Comparison of ENCODE assay signal across 8 cellular contexts in genomic region chr1:153945795-153946621, GRCh38. TPM values are rescaled to one million over a fixed set of nuclear protein-coding genes. Genes with fewer than 3 reads are reported as not detected.
DNase-seq lines count a peak whose midpoint lies in the region; ATAC-seq and TF ChIP-seq lines count a peak whose summit lies in the region.

No MANE protein-coding gene starts in this region.

- DNase-seq in DMS79 treated with DMSO at 0.1 percent for 48 hours (lab: John Stamatoyannopoulos, UW) = peak; percentile 31
- DNase-seq in DMS79 (lab: John Stamatoyannopoulos, UW) = no peak
- peak; percentile 47 for DNase-seq in NCI-H146 (lab: John Stamatoyannopoulos, UW)
- peak; percentile 56 for DNase-seq in activated CD4-positive, alpha-beta T cell treated with anti-CD3 and anti-CD28 coated beads for 1 hour
- DNase-seq in colonic mucosa = peak; percentile 85
- DNase-seq in stimulated activated CD4-positive, alpha-beta T cell treated with anti-CD3 and anti-CD28 coated beads, Interleukin-4, amount 100 ng/mL, for 48 hours (ENCODE audit: low read depth in 2 of 2) = peak; percentile 63 to 67

- H3K9ac ChIP-seq in colonic mucosa (ENCODE audit: low read depth in 2 of 2, low read length in 2 of 2) (peak overlapping the region; percentile 90 to 98), liver (ENCODE audit: low read depth in 1 of 2, low read length in 2 of 2) (peak overlapping the region; percentile 24 to 85)

- WGBS in liver = under 1% methylated on average over 95 of the region's 95 CpGs

- H3K4me1 ChIP-seq in colonic mucosa (peaks cover 9% of the 10 kb centered on the region), liver (ENCODE audit: control insufficient read depth in 4 of 4, insufficient read depth in 4 of 4, low read length in 3 of 4) (peaks cover 14 to 38% (median 24%) of the 10 kb centered on the region in 4 donors)

- peak overlapping the region; percentile 96 for H3K27ac ChIP-seq in colonic mucosa
- H3K27ac ChIP-seq in liver (ENCODE audit: low read depth in 1 of 2, low read length in 2 of 2) = peak overlapping the region; percentile 94 to 95

- peak overlapping the region; percentile 93 for H3K4me3 ChIP-seq in colonic mucosa
- peak overlapping the region; percentile 80 to 97 (median 87) for H3K4me3 ChIP-seq in liver (ENCODE audit: low read depth in 1 of 3, low read length in 3 of 3)

- peak; percentile 74 for ATAC-seq in HG02642 (IDR thresholded peaks at IDR 0.05; ENCODE audit: poor library complexity, unreplicated experiment)

- no peaks in the 10 kb centered on the region for H3K9me3 ChIP-seq in colonic mucosa
- H3K9me3 ChIP-seq in liver (ENCODE audit: control insufficient read depth in 4 of 4, low read length in 3 of 4) = no peaks in the 10 kb centered on the region

- TF ChIP-seq RAD21 in liver (IDR thresholded peaks at IDR 0.05) = peak in 1 of 2 donors; percentile 49

- H3K27me3 ChIP-seq in colonic mucosa = no peaks in the 10 kb centered on the region
- no peaks in the 10 kb centered on the region for H3K27me3 ChIP-seq in liver (ENCODE audit: control insufficient read depth in 4 of 4, insufficient read depth in 4 of 4, low read length in 3 of 4)

- intact Hi-C loops in colonic mucosa (cut with DNase I) = loop anchor here (2.0 kb wide), 1 partner anchor 125 kb away; no protein-coding TSS in a partner anchor

- TF ChIP-seq CTCF in colonic mucosa (IDR thresholded peaks at IDR 0.05) (no peak), liver (IDR thresholded peaks at IDR 0.05; ENCODE audit: low read depth, low read length, missing input control) (no peak)

- H3K36me3 ChIP-seq in colonic mucosa (no peaks in the 10 kb centered on the region), liver (ENCODE audit: control insufficient read depth in 4 of 4, insufficient read depth in 3 of 4, low read depth in 1 of 4, low read length in 3 of 4) (peaks cover 5 to 33% (median 18%) of the 10 kb centered on the region in 4 donors)

TF ChIP-seq in liver, 16 proteins besides CTCF, POLR2A, EP300 and RAD21:
- no peak for TF ChIP-seq NR2F2 (IDR thresholded peaks at IDR 0.05)
- no peak for TF ChIP-seq JUND (IDR thresholded peaks at IDR 0.05)
- peak; percentile 32 to 52 for TF ChIP-seq RXRA (IDR thresholded peaks at IDR 0.05)
- TF ChIP-seq ZBTB33 (IDR thresholded peaks at IDR 0.05) = no peak
- peak; percentile 13 for TF ChIP-seq REST (IDR thresholded peaks at IDR 0.05)
- TF ChIP-seq SP1 (IDR thresholded peaks at IDR 0.05) = peak; percentile 33
- peak in 1 of 2 donors; percentile 65 for TF ChIP-seq GABPA (IDR thresholded peaks at IDR 0.05 in 1 of 2, conservative IDR thresholded peaks at IDR 0.05 in 1 of 2)
- peak in 1 of 2 donors; percentile 42 for TF ChIP-seq HNF4A (conservative IDR thresholded peaks at IDR 0.05)
- no peak for TF ChIP-seq YY1 (IDR thresholded peaks at IDR 0.05)

RNA-seq across cellular contexts. Expression of gene DENND4B, which starts 0.5 kb away (rescaled TPM):
- total RNA-seq in colonic mucosa = 10 to 100 TPM; 26.9 to 45.6 TPM
- total RNA-seq in liver = 10 to 100 TPM; 13.1 to 27.2 TPM
- polyA plus RNA-seq in liver = 10 to 100 TPM in 1 of 2 donors, 1 to 10 TPM in 1; 9.7 to 10.1 TPM

RNA-seq across cellular contexts. Expression of gene CRTC2, which starts 12.4 kb away (rescaled TPM):
- total RNA-seq in colonic mucosa = 10 to 100 TPM; 26.9 to 40.7 TPM
- total RNA-seq in liver = 1 to 10 TPM; 4.9 to 5.5 TPM
- 10 to 100 TPM; 11.0 to 14.9 TPM for polyA plus RNA-seq in liver

RNA-seq across cellular contexts. Expression of gene SLC39A1, which starts 17.3 kb away (rescaled TPM):
- total RNA-seq in colonic mucosa = 10 to 100 TPM; 76.8 to 90.9 TPM
- total RNA-seq in liver = 10 to 100 TPM; 46.8 to 70.3 TPM
- 10 to 100 TPM; 38.8 to 62.5 TPM for polyA plus RNA-seq in liver

RNA-seq across cellular contexts. Expression of gene CREB3L4, which starts 21.7 kb away (rescaled TPM):
- 10 to 100 TPM; 19.0 to 37.1 TPM for total RNA-seq in colonic mucosa
- total RNA-seq in liver = 10 to 100 TPM in 1 of 2 donors, 1 to 10 TPM in 1; 7.4 to 10.3 TPM
- 10 to 100 TPM in 1 of 2 donors, 1 to 10 TPM in 1; 4.4 to 10.2 TPM for polyA plus RNA-seq in liver

RNA-seq across cellular contexts. Expression of gene GATAD2B, which starts 23.2 kb away (rescaled TPM):
- 10 to 100 TPM; 32.5 to 36.5 TPM for total RNA-seq in colonic mucosa
- 1 to 10 TPM; 4.4 to 4.9 TPM for total RNA-seq in liver
- 1 to 10 TPM; 3.2 to 3.5 TPM for polyA plus RNA-seq in liver

Comparison
In these comparisons a context has a peak if more than half of its experiments do, and no peak if none do; other contexts are left out.
1. RNA of gene CRTC2, which starts 12.4 kb away (total RNA-seq): 26.9 to 40.7 TPM in colonic mucosa; 4.9 to 5.5 TPM in liver; every median in the first group is over 4 times any median in the second.